ENCODE assay signal across 22 cellular contexts in the genomic region with DNA sequence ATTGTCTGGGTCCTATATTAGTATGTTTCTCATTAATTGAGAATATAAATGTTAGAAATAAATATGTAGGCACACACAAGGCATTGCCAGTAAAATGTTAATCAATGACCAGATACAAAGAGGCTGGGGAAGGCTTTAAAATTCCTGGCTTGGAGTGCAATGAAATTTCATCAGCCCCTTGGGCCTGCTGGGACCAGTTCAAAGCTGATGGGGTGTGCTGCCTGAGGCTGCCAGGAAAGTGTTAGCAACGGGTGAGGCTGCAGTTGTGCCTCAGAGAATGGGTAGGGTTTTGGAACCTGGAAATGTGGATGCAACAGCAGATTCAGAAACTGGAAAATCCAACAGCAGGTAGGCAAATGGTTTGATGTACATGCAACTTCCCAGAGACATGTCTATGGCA.
"Had no signal": no experiment of that assay in that cellular context is flagged by ENCODE, and none has a peak within 500 bp of the region (broad histone marks: within the 10 kb centered on the region; RNA-seq: fewer than 3 reads in every experiment).

No MANE protein-coding gene starts in this region.

- H3K36me3 ChIP-seq: breast epithelium, colonic mucosa, heart right ventricle, lower lobe of right lung, neutrophil, pancreas, stomach, transverse colon had no signal

- H3K27ac ChIP-seq: breast epithelium, colonic mucosa, heart right ventricle, lower lobe of right lung, neutrophil, pancreas, stomach, transverse colon had no signal

- H3K9me3 ChIP-seq: breast epithelium, colonic mucosa, heart right ventricle, lower lobe of right lung, neutrophil, pancreas, stomach, transverse colon had no signal

- H3K4me1 ChIP-seq: breast epithelium, colonic mucosa, lower lobe of right lung, pancreas, stomach, transverse colon had no signal

- H3K27me3 ChIP-seq: breast epithelium, colonic mucosa, heart right ventricle, pancreas, stomach, transverse colon had no signal

- DNase-seq: activated CD4-positive, alpha-beta memory T cell treated with anti-CD3 and anti-CD28 coated beads for 36 hours; activated CD4-positive, alpha-beta T cell treated with anti-CD3 and anti-CD28 coated beads for 48 hours; activated CD4-positive, CD25-positive, alpha-beta regulatory T cell; activated effector memory CD4-positive, alpha-beta T cell treated with Interleukin-2 at 50 U/mL for 16 hours; activated naive CD4-positive, alpha-beta T cell treated with anti-CD3 and anti-CD28 coated beads for 36 hours; activated naive CD8-positive, alpha-beta T cell treated with anti-CD3 and anti-CD28 coated beads, Interleukin-2, amount 10 ng/mL, durations not matched to agents 7 days and 5 days; activated T-cell treated with anti-CD3 and anti-CD28 coated beads, Interleukin-2, amount 50 U/mL, for 72 hours; amniotic stem cell; colonic mucosa; heart right ventricle; left colon; lower lobe of right lung; naive thymus-derived CD4-positive, alpha-beta T cell; pancreas; small intestine; stomach; transverse colon had no signal

- ATAC-seq: activated T-cell treated with anti-CD3 and anti-CD28 coated beads, Interleukin-2, amount 50 U/mL, for 72 hours; left colon; lower lobe of right lung; stimulated activated memory B cell treated with anti-CD40 and anti-IgM and Interleukin-4, amounts not matched to agents 10 μg/mL and 1 μg/mL and 100 μg/mL, for 72 hours had no signal

- FAIRE-seq: keratinocyte, pancreas, small intestine, urothelium cell line had no signal

- H3K4me3 ChIP-seq: breast epithelium, colonic mucosa, heart right ventricle, lower lobe of right lung, pancreas, stomach, transverse colon had no signal
